Comparison of ENCODE assay signal across 14 cellular contexts in the genomic region with DNA sequence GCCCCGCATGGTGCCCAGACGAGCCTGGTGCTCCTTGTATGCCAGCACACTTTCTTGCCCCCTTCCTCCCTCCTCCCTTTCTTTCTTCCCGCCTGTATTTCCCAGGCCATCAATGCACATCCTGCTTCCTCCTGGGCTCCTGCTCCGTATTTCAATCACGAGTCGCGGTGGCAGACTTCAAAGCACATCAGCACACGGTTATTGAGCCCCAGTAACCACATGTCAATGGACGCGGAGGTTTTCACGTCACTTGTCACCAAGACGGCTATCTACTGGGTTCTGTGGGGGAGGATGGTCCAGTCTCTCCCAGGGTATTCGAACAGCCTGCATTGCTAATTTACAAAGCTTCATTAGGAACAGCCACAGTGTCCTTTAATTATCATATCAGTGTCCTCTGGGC.
DNase-seq lines count a peak whose midpoint lies in the region; ATAC-seq and TF ChIP-seq lines count a peak whose summit lies in the region.
"Had no signal": no experiment of that assay in that cellular context is flagged by ENCODE, and none has a peak within 500 bp of the region (broad histone marks: within the 10 kb centered on the region; RNA-seq: fewer than 3 reads in every experiment).

No MANE protein-coding gene starts in this region.

- DNase-seq in RWPE2 (ENCODE audit: low spot score) (peak; percentile 21), caudate nucleus (lab: John Stamatoyannopoulos, UW) (no peak), islet precursor cell (peak; percentile 43), substantia nigra (lab: John Stamatoyannopoulos, UW) (no peak), esophagus muscularis mucosa (ENCODE audit: extremely low spot score) (no peak), SW 1271 (lab: John Stamatoyannopoulos, UW) (no peak)
- DNase-seq: CD4-positive, alpha-beta memory T cell; DMS153; DMS79 treated with DMSO at 0.1 percent for 48 hours; EL had no signal

- TF ChIP-seq CTCF in RWPE2 (IDR thresholded peaks at IDR 0.05; ENCODE audit: poor library complexity, severe bottlenecking), result no peak
- TF ChIP-seq CTCF in esophagus muscularis mucosa (IDR thresholded peaks at IDR 0.05), result no peak

- H3K27me3 ChIP-seq in RWPE2 (ENCODE audit: insufficient read depth, poor library complexity, severe bottlenecking) (no peaks in the 10 kb centered on the region), esophagus muscularis mucosa (no peaks in the 10 kb centered on the region)

- WGBS in esophagus muscularis mucosa, result 94% methylated on average over 13 of the region's 13 CpGs

- intact Hi-C loops in esophagus muscularis mucosa (cut with DNase I), result loop anchor here (5.0 kb wide), 1 partner anchor 176 kb away; no protein-coding TSS in a partner anchor

- no peaks in the 10 kb centered on the region for H3K4me1 ChIP-seq in RWPE2 (ENCODE audit: insufficient read depth, poor library complexity, severe bottlenecking)
- peaks cover 0 to 13% (median 10%) of the 10 kb centered on the region in 4 donors for H3K4me1 ChIP-seq in esophagus muscularis mucosa

- no peaks in the 10 kb centered on the region for H3K36me3 ChIP-seq in RWPE2 (ENCODE audit: low read depth)
- peaks cover 0 to 28% (median 7%) of the 10 kb centered on the region in 4 donors for H3K36me3 ChIP-seq in esophagus muscularis mucosa

- TF ChIP-seq EP300 in esophagus muscularis mucosa (IDR thresholded peaks at IDR 0.05), result no peak

- H3K9me3 ChIP-seq in RWPE2 (ENCODE audit: severe bottlenecking) (no peaks in the 10 kb centered on the region), esophagus muscularis mucosa (no peaks in the 10 kb centered on the region)

- TF ChIP-seq POLR2A in esophagus muscularis mucosa (IDR thresholded peaks at IDR 0.05; ENCODE audit: low read depth), result no peak

- no peak overlapping the region for H3K4me3 ChIP-seq in RWPE2 (ENCODE audit: severe bottlenecking)
- no peak overlapping the region for H3K4me3 ChIP-seq in esophagus muscularis mucosa

- H3K27ac ChIP-seq in RWPE2 (ENCODE audit: poor library complexity, severe bottlenecking), result no peak overlapping the region
- H3K27ac ChIP-seq in caudate nucleus (ENCODE audit: low read depth, low read length), result peak overlapping the region; percentile 75
- H3K27ac ChIP-seq in substantia nigra (ENCODE audit: low read depth, low read length, poor library complexity, severe bottlenecking), result peak overlapping the region; percentile 11
- no peak overlapping the region for H3K27ac ChIP-seq in esophagus muscularis mucosa (replicated peaks in 1 of 4)
- H3K27ac ChIP-seq: C4-2B, HL-60 had no signal

- ATAC-seq in RWPE2 (ENCODE audit: low read depth) (no peak), GM18873 (IDR thresholded peaks at IDR 0.05; ENCODE audit: low FRiP score, unreplicated experiment) (no peak)
- ATAC-seq: HCT116 had no signal

Comparison
In these comparisons a context has a peak if more than half of its experiments do, and no peak if none do; other contexts are left out.
1. DNase-seq: peak in RWPE2 (single experiment) and islet precursor cell (single experiment); none in caudate nucleus (0 of 61), substantia nigra (0 of 49), esophagus muscularis mucosa (single experiment) and SW 1271 (0 of 2).
2. H3K27ac ChIP-seq: peak in caudate nucleus (single experiment) and substantia nigra (single experiment); none in RWPE2 (single experiment) and esophagus muscularis mucosa (0 of 4).